8 cellular contexts compared by ENCODE assay signal in the genomic region with DNA sequence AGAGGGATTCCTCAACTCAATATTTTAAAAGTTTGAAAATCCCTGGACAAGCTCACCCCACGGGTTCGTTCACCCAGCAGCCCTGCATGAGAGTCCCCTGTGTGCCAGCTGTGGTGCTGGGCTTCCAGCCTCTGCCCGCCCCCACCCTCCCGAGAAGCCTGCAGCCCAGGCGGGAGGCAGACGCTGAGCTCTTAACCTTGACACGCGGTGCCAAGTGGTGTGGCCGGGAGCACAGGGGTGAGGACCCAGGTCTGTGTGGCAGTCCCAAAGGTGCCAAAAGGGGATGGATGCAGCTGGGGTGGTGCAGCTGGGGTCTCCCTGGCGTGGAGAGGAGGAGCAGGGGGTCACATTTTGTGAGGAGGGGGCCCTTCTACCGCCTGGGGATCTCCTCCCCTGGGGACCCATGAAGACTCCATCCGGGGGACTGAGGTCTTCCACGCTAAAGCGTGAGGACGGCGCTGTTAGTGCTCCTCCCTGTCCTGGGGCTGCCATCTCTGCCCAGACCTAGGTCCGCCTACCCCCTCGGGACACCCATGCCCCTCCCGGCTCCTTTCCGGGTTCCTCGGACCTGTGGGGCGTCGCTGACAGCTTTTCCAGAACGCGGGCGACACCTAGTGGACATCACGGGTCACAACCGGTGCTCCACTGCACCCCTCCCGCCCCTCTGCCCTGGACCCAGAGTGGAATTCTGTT. TPM values are rescaled to one million over a fixed set of nuclear protein-coding genes. Genes with fewer than 3 reads are reported as not detected.
DNase-seq lines count a peak whose midpoint lies in the region; ATAC-seq, FAIRE-seq and TF ChIP-seq lines count a peak whose summit lies in the region.

No MANE protein-coding gene starts in this region.

- no peaks in the 10 kb centered on the region for H3K79me2 ChIP-seq in keratinocyte (ENCODE audit: control insufficient read depth, insufficient read depth, low read length)

- no peaks in the 10 kb centered on the region for H3K36me3 ChIP-seq in keratinocyte (ENCODE audit: control insufficient read depth in 2 of 2, extremely low read depth in 1 of 2, insufficient read depth in 2 of 2, low read length in 2 of 2)

- H3K4me3 ChIP-seq in HFF-Myc (replicated peaks; ENCODE audit: low read depth, low read length), result peak overlapping the region; percentile 25; the same call in 1 of the 2 replicates
- H3K4me3 ChIP-seq in keratinocyte (ENCODE audit: control insufficient read depth in 2 of 3, extremely low read depth in 1 of 3, insufficient read depth in 2 of 3, low read depth in 1 of 3, low read length in 3 of 3), result peak overlapping the region; percentile 15 to 61 (median 45)

- H3K27me3 ChIP-seq in keratinocyte (ENCODE audit: control insufficient read depth, extremely low read depth, insufficient read depth, low read length), result no peaks in the 10 kb centered on the region

- H3K9ac ChIP-seq in keratinocyte (ENCODE audit: control insufficient read depth, extremely low read depth, insufficient read depth, low read length), result peak overlapping the region; percentile 44

- TF ChIP-seq CTCF in HFF-Myc (IDR thresholded peaks at IDR 0.05; ENCODE audit: low read depth, low read length, missing control alignments) (peak; percentile 72), keratinocyte (optimal IDR thresholded peaks at IDR 0.05 in 1 of 3, IDR thresholded peaks at IDR 0.05 in 1 of 3, conservative IDR thresholded peaks at IDR 0.05 in 1 of 3; ENCODE audit: extremely low read depth in 1 of 3, insufficient read depth in 2 of 3, low read length in 3 of 3) (peak; percentile 76 to 96 (median 91))

- peak overlapping the region; percentile 84 for H2AFZ ChIP-seq in keratinocyte (ENCODE audit: control insufficient read depth, low read length)

- no peak for ATAC-seq in GM18519 (IDR thresholded peaks at IDR 0.05; ENCODE audit: low FRiP score, unreplicated experiment)

- peaks cover 7% of the 10 kb centered on the region for H3K4me1 ChIP-seq in keratinocyte (ENCODE audit: control insufficient read depth, extremely low read depth, insufficient read depth, low read length)

- peak overlapping the region; percentile 82 for H3K4me2 ChIP-seq in keratinocyte (ENCODE audit: control insufficient read depth, extremely low read depth, insufficient read depth, low read depth, low read length)

- no peaks in the 10 kb centered on the region for H3K9me1 ChIP-seq in keratinocyte (ENCODE audit: control insufficient read depth, extremely low read depth, insufficient read depth, low read length)

- peak; percentile 90 for DNase-seq in D341Med (ENCODE audit: low spot score)
- peak; percentile 26 for DNase-seq in HFF-Myc (ENCODE audit: extremely low read depth, low read depth)
- DNase-seq in NCI-H2171 (lab: John Stamatoyannopoulos, UW), result peak; percentile 78
- DNase-seq in activated CD4-positive, CD25-positive, alpha-beta regulatory T cell treated with anti-CD3 and anti-CD28 coated beads, Interleukin-2, amount 50 U/mL, for 16 hours (ENCODE audit: low read depth, low spot score), result peak; percentile 62
- DNase-seq in caudate nucleus (lab: John Stamatoyannopoulos, UW), result peak in 58 of 61 donors; percentile 11 to 83 (median 54)
- no peak for DNase-seq in keratinocyte (ENCODE audit: low read depth, low spot score)
- DNase-seq in stimulated activated CD4-positive, alpha-beta T cell treated with anti-CD3 and anti-CD28 coated beads, Interleukin-12 subunit alpha, Interleukin-12 subunit beta, amount 100 ng/mL, for 24 hours (ENCODE audit: low read depth in 2 of 2), result peak; percentile 62 to 73

- H3K27ac ChIP-seq in caudate nucleus (ENCODE audit: low read depth, low read length) (peak overlapping the region; percentile 89), keratinocyte (ENCODE audit: control insufficient read depth, insufficient read depth, low read length) (no peak overlapping the region)

- dilution Hi-C loops in keratinocyte (cut with MboI; ENCODE audit: extremely low pct_ligation_motif_present, low sequenced_read_pairs), result no loop called here

- H3K9me3 ChIP-seq in keratinocyte (ENCODE audit: control insufficient read depth, low read depth, low read length), result no peaks in the 10 kb centered on the region

- no peaks in the 10 kb centered on the region for H4K20me1 ChIP-seq in keratinocyte (ENCODE audit: control insufficient read depth, extremely low read depth, insufficient read depth, low read length)

- FAIRE-seq in keratinocyte (lab: Jason Lieb, UNC), result no peak

RNA-seq across cellular contexts. Expression of gene PLA2G2F, which starts 12.9 kb away (rescaled TPM):
- 0.26 to 0.31 TPM (median 0.26 TPM) in 3 replicates for polyA plus RNA-seq in keratinocyte
- 3.5 TPM for polyA plus RNA-seq in keratinocyte (2011; ENCODE audit: low read depth)
- polyA plus RNA-seq in keratinocyte (2011; cell fraction: cytosol; rRNA removed), result 0.14 and 0.23 TPM in 2 replicates
- polyA plus RNA-seq in keratinocyte (2011; cell fraction: nucleus; rRNA removed), result 1.7 and 2.2 TPM in 2 replicates
- 0.21 and 13.3 TPM in 2 replicates for polyA plus RNA-seq in keratinocyte (2012; ENCODE audit: low replicate concordance)
- 0.13 to 0.52 TPM (median 0.42 TPM) in 3 replicates for polyA minus RNA-seq in keratinocyte
- not detected for polyA minus RNA-seq in keratinocyte (2011; cell fraction: cytosol; rRNA and poly(A)+ RNA removed)
- 0.39 and 0.95 TPM in 2 replicates for polyA minus RNA-seq in keratinocyte (2011; cell fraction: nucleus; rRNA and poly(A)+ RNA removed)

RNA-seq across cellular contexts. Expression of gene PLA2G2D, which starts 32.7 kb away (rescaled TPM):
- polyA plus RNA-seq in keratinocyte, result not detected in 3 replicates
- not detected for polyA plus RNA-seq in keratinocyte (2011; ENCODE audit: low read depth)
- not detected in 2 replicates for polyA plus RNA-seq in keratinocyte (2011; cell fraction: cytosol; rRNA removed)
- polyA plus RNA-seq in keratinocyte (2011; cell fraction: nucleus; rRNA removed), result not detected in 2 replicates
- not detected in 2 replicates for polyA plus RNA-seq in keratinocyte (2012; ENCODE audit: low replicate concordance)
- not detected in 3 replicates for polyA minus RNA-seq in keratinocyte
- polyA minus RNA-seq in keratinocyte (2011; cell fraction: cytosol; rRNA and poly(A)+ RNA removed), result not detected
- polyA minus RNA-seq in keratinocyte (2011; cell fraction: nucleus; rRNA and poly(A)+ RNA removed), result not detected in 2 replicates

RNA-seq across cellular contexts. Expression of gene UBXN10, which starts 33.8 kb away (rescaled TPM):
- polyA plus RNA-seq in keratinocyte, result 0.03 to 0.06 TPM (median 0.05 TPM) in 3 replicates
- polyA plus RNA-seq in keratinocyte (2011; ENCODE audit: low read depth), result not detected
- 0.02 and 0.03 TPM in 2 replicates for polyA plus RNA-seq in keratinocyte (2011; cell fraction: cytosol; rRNA removed)
- 0.03 and 0.05 TPM in 2 replicates for polyA plus RNA-seq in keratinocyte (2011; cell fraction: nucleus; rRNA removed)
- 0.06 TPM in 1 of 2 replicates, not detected in the other for polyA plus RNA-seq in keratinocyte (2012; ENCODE audit: low replicate concordance)
- polyA minus RNA-seq in keratinocyte, result 0.06 to 0.10 TPM (median 0.07 TPM) in 3 replicates
- not detected for polyA minus RNA-seq in keratinocyte (2011; cell fraction: cytosol; rRNA and poly(A)+ RNA removed)
- 0.11 TPM in 1 of 2 replicates, not detected in the other for polyA minus RNA-seq in keratinocyte (2011; cell fraction: nucleus; rRNA and poly(A)+ RNA removed)

RNA-seq across cellular contexts. Expression of gene PLA2G2C, which starts 34.3 kb away (rescaled TPM):
- not detected in 3 replicates for polyA plus RNA-seq in keratinocyte
- not detected for polyA plus RNA-seq in keratinocyte (2011; ENCODE audit: low read depth)
- polyA plus RNA-seq in keratinocyte (2011; cell fraction: cytosol; rRNA removed), result not detected in 2 replicates
- not detected in 2 replicates for polyA plus RNA-seq in keratinocyte (2011; cell fraction: nucleus; rRNA removed)
- polyA plus RNA-seq in keratinocyte (2012; ENCODE audit: low replicate concordance), result not detected in 2 replicates
- polyA minus RNA-seq in keratinocyte, result not detected in 3 replicates
- not detected for polyA minus RNA-seq in keratinocyte (2011; cell fraction: cytosol; rRNA and poly(A)+ RNA removed)
- polyA minus RNA-seq in keratinocyte (2011; cell fraction: nucleus; rRNA and poly(A)+ RNA removed), result not detected in 2 replicates
